In genomic region chrX:63250253-63250868, GRCh38 we compare ENCODE assay signal across 8 cellular contexts.
DNase-seq lines count a peak whose midpoint lies in the region; ATAC-seq and TF ChIP-seq lines count a peak whose summit lies in the region.

No MANE protein-coding gene starts in this region.

- H3K4me1 ChIP-seq in GM23338 (ENCODE audit: insufficient read depth) (no peaks in the 10 kb centered on the region), iPS DF 6.9 (ENCODE audit: control insufficient read depth, insufficient read depth, low read length) (no peaks in the 10 kb centered on the region)

- no peak overlapping the region for H3K27ac Mint-ChIP-seq in GM23338

- H3K27ac ChIP-seq in GM23338 (ENCODE audit: low read depth) (no peak overlapping the region), iPS DF 6.9 (ENCODE audit: low read length) (no peak overlapping the region)

- H3K36me3 ChIP-seq in GM23338 (ENCODE audit: insufficient read depth) (no peaks in the 10 kb centered on the region), iPS DF 6.9 (ENCODE audit: control insufficient read depth, insufficient read depth, low read length) (no peaks in the 10 kb centered on the region)

- H3K4me3 Mint-ChIP-seq in GM23338, result no peak overlapping the region

- H3K4me3 ChIP-seq in GM12865 (ENCODE audit: low read depth, low read length) (no peak overlapping the region), GM23338 (no peak overlapping the region), astrocyte of the cerebellum (ENCODE audit: low read depth, low read length) (no peak overlapping the region), iPS DF 6.9 (ENCODE audit: low read length) (no peak overlapping the region)

- no peaks in the 10 kb centered on the region for H3K27me3 Mint-ChIP-seq in GM23338 (ENCODE audit: insufficient read depth, low read depth, poor library complexity)

- ATAC-seq in GM23338, result peak; percentile 83

- WGBS in iPS DF 6.9 (ENCODE audit: insufficient coverage, insufficient read length), result no CpG with 5 or more reads among the region's 3 CpGs

- in situ Hi-C loops in astrocyte of the cerebellum (cut with HindIII; ENCODE audit: low sequenced_read_pairs), result no loop called here

- H3K36me3 Mint-ChIP-seq in GM23338 (ENCODE audit: low read depth), result no peaks in the 10 kb centered on the region

- no peaks in the 10 kb centered on the region for H3K9me3 ChIP-seq in iPS DF 6.9 (ENCODE audit: control insufficient read depth, insufficient read depth, low read length)

- H3K79me2 ChIP-seq in GM23338 (replicated peaks; ENCODE audit: insufficient read depth), result no peaks in the 10 kb centered on the region

- H3K9me3 Mint-ChIP-seq in GM23338, result no peaks in the 10 kb centered on the region

- DNase-seq in GM12865 (ENCODE audit: low read depth) (peak; percentile 86), GM23338 (ENCODE audit: low spot score) (peak; percentile 81), astrocyte of the cerebellum (ENCODE audit: low read depth) (peak; percentile 54), iPS DF 6.9 (ENCODE audit: low read depth, low spot score) (peak; percentile 27), NOMO-1 (lab: John Stamatoyannopoulos, UW; ENCODE audit: unreplicated experiment in 2 of 2) (no peak), NCI-H187 treated with DMSO at 0.1 percent for 48 hours (lab: John Stamatoyannopoulos, UW) (no peak)
- peak; percentile 0 for DNase-seq in stimulated activated CD8-positive, alpha-beta memory T cell treated with anti-CD3 and anti-CD28 coated beads, Interleukin-12 subunit alpha, Interleukin-12 subunit beta, amount 100 ng/mL, for 1 hour (ENCODE audit: low read depth)

- peak; percentile 64 for TF ChIP-seq CTCF in GM12865 (IDR thresholded peaks at IDR 0.05; ENCODE audit: insufficient read depth, low read depth, low read length, missing control alignments)
- TF ChIP-seq CTCF in GM23338 (conservative IDR thresholded peaks at IDR 0.05; ENCODE audit: low read depth in 2 of 2), result peak; percentile 77 to 82
- TF ChIP-seq CTCF in LNCAP (IDR thresholded peaks at IDR 0.05), result peak; percentile 82
- TF ChIP-seq CTCF in astrocyte of the cerebellum (IDR thresholded peaks at IDR 0.05; ENCODE audit: low read depth, low read length, missing control alignments), result peak; percentile 82

- H3K4me2 ChIP-seq in GM23338, result no peak overlapping the region

- H3K4me1 Mint-ChIP-seq in GM23338, result no peaks in the 10 kb centered on the region

- H2AFZ ChIP-seq in GM23338, result no peak overlapping the region

- H4K20me1 ChIP-seq in GM23338 (replicated peaks; ENCODE audit: insufficient read depth), result no peaks in the 10 kb centered on the region

- H3K27me3 ChIP-seq in GM23338 (ENCODE audit: insufficient read depth) (no peaks in the 10 kb centered on the region), iPS DF 6.9 (ENCODE audit: control insufficient read depth, insufficient read depth, low read length) (no peaks in the 10 kb centered on the region)

- H3K9me2 ChIP-seq in GM23338 (ENCODE audit: insufficient read depth), result no peaks in the 10 kb centered on the region

- no peaks in the 10 kb centered on the region for H3F3A ChIP-seq in GM23338 (replicated peaks; ENCODE audit: low read depth)

TF ChIP-seq in GM23338, 12 proteins besides CTCF, POLR2A, EP300 and RAD21 (continues in another document):
- TF ChIP-seq, protein P1, sequence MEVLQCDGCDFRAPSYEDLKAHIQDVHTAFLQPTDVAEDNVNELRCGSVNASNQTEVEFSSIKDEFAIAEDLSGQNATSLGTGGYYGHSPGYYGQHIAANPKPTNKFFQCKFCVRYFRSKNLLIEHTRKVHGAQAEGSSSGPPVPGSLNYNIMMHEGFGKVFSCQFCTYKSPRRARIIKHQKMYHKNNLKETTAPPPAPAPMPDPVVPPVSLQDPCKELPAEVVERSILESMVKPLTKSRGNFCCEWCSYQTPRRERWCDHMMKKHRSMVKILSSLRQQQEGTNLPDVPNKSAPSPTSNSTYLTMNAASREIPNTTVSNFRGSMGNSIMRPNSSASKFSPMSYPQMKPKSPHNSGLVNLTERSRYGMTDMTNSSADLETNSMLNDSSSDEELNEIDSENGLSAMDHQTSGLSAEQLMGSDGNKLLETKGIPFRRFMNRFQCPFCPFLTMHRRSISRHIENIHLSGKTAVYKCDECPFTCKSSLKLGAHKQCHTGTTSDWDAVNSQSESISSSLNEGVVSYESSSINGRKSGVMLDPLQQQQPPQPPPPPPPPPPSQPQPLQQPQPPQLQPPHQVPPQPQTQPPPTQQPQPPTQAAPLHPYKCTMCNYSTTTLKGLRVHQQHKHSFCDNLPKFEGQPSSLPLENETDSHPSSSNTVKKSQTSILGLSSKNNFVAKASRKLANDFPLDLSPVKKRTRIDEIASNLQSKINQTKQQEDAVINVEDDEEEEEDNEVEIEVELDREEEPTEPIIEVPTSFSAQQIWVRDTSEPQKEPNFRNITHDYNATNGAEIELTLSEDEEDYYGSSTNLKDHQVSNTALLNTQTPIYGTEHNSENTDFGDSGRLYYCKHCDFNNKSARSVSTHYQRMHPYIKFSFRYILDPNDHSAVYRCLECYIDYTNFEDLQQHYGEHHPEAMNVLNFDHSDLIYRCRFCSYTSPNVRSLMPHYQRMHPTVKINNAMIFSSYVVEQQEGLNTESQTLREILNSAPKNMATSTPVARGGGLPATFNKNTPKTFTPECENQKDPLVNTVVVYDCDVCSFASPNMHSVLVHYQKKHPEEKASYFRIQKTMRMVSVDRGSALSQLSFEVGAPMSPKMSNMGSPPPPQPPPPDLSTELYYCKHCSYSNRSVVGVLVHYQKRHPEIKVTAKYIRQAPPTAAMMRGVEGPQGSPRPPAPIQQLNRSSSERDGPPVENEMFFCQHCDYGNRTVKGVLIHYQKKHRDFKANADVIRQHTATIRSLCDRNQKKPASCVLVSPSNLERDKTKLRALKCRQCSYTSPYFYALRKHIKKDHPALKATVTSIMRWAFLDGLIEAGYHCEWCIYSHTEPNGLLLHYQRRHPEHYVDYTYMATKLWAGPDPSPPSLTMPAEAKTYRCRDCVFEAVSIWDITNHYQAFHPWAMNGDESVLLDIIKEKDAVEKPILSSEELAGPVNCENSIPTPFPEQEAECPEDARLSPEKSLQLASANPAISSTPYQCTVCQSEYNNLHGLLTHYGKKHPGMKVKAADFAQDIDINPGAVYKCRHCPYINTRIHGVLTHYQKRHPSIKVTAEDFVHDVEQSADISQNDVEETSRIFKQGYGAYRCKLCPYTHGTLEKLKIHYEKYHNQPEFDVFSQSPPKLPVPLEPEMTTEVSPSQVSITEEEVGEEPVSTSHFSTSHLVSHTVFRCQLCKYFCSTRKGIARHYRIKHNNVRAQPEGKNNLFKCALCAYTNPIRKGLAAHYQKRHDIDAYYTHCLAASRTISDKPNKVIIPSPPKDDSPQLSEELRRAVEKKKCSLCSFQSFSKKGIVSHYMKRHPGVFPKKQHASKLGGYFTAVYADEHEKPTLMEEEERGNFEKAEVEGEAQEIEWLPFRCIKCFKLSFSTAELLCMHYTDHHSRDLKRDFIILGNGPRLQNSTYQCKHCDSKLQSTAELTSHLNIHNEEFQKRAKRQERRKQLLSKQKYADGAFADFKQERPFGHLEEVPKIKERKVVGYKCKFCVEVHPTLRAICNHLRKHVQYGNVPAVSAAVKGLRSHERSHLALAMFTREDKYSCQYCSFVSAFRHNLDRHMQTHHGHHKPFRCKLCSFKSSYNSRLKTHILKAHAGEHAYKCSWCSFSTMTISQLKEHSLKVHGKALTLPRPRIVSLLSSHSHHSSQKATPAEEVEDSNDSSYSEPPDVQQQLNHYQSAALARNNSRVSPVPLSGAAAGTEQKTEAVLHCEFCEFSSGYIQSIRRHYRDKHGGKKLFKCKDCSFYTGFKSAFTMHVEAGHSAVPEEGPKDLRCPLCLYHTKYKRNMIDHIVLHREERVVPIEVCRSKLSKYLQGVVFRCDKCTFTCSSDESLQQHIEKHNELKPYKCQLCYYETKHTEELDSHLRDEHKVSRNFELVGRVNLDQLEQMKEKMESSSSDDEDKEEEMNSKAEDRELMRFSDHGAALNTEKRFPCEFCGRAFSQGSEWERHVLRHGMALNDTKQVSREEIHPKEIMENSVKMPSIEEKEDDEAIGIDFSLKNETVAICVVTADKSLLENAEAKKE (CRISPR knock-in tag; IDR thresholded peaks at IDR 0.05), result no peak
- TF ChIP-seq ZNF114 (CRISPR knock-in tag; IDR thresholded peaks at IDR 0.05) (no peak), ZNF331 (CRISPR knock-in tag; IDR thresholded peaks at IDR 0.05; ENCODE audit: low read depth) (no peak), REST (IDR thresholded peaks at IDR 0.05; ENCODE audit: unreplicated experiment) (no peak), ETS1 (IDR thresholded peaks at IDR 0.05) (no peak), STAT1 (IDR thresholded peaks at IDR 0.05; ENCODE audit: unreplicated experiment) (no peak)

Comparison
In these comparisons a context has a peak if more than half of its experiments do, and no peak if none do; other contexts are left out.
1. DNase-seq: peak in GM12865 (single experiment), GM23338 (single experiment), astrocyte of the cerebellum (single experiment), iPS DF 6.9 (single experiment) and stimulated activated CD8-positive, alpha-beta memory T cell treated with anti-CD3 and anti-CD28 coated beads, Interleukin-12 subunit alpha, Interleukin-12 subunit beta, amount 100 ng/mL, for 1 hour (single experiment); none in NOMO-1 (0 of 2) and NCI-H187 treated with DMSO at 0.1 percent for 48 hours (single experiment).
2. Peak in every context shown above with its lines, with median percentiles within 50 percentile points of each other: CTCF ChIP-seq.